ENCODE assay signal across 8 cellular contexts in genomic region chr15:28984421-28985375, GRCh38.
DNase-seq lines count a peak whose midpoint lies in the region; TF ChIP-seq lines count a peak whose summit lies in the region.

No MANE protein-coding gene starts in this region.

- DNase-seq in Caki2 (ENCODE audit: low read depth) (peak; percentile 58), NCI-H510A treated with DMSO at 0.1 percent for 48 hours (lab: John Stamatoyannopoulos, UW) (peak; percentile 73), chondrocyte (ENCODE audit: low spot score) (no peak), GOT3 (lab: John Stamatoyannopoulos, UW) (no peak), NCI-H1105 treated with DMSO at 0.1 percent for 48 hours (lab: John Stamatoyannopoulos, UW) (no peak), NCI-H1048 (lab: John Stamatoyannopoulos, UW) (no peak), NCI-H1930 (lab: John Stamatoyannopoulos, UW) (no peak)

- H3K4me3 Mint-ChIP-seq in chondrocyte (ENCODE audit: unreplicated experiment) (no peak overlapping the region), nephron (no peak overlapping the region)

- no peaks in the 10 kb centered on the region for H3K36me3 Mint-ChIP-seq in chondrocyte (ENCODE audit: low read depth)
- peaks cover 7% of the 10 kb centered on the region for H3K36me3 Mint-ChIP-seq in nephron (ENCODE audit: low read depth)

- TF ChIP-seq CTCF in chondrocyte (IDR thresholded peaks at IDR 0.05) (no peak), nephron (IDR thresholded peaks at IDR 0.05; ENCODE audit: unreplicated experiment in 3 of 3) (no peak)

- H3K27ac Mint-ChIP-seq in chondrocyte (ENCODE audit: unreplicated experiment) (peak overlapping the region; percentile 42), nephron (peak overlapping the region; percentile 3 to 76 (median 54))

- in situ Hi-C loops in Caki2 (cut with HindIII; ENCODE audit: low pct_unique_long_range_greater_than_20kb, low sequenced_read_pairs): no loop called here

- peaks cover 26% of the 10 kb centered on the region for H3K4me1 Mint-ChIP-seq in chondrocyte (ENCODE audit: low read depth)
- peaks cover 30% of the 10 kb centered on the region for H3K4me1 Mint-ChIP-seq in nephron

- H3K27me3 Mint-ChIP-seq in chondrocyte (ENCODE audit: low read depth): no peaks in the 10 kb centered on the region
- no peaks in the 10 kb centered on the region for H3K27me3 Mint-ChIP-seq in nephron (ENCODE audit: low read depth)

- H3K9me3 Mint-ChIP-seq in chondrocyte (ENCODE audit: low read depth): peaks cover 8% of the 10 kb centered on the region
- H3K9me3 Mint-ChIP-seq in nephron: peaks cover 6% of the 10 kb centered on the region

Comparison
In these comparisons a context has a peak if more than half of its experiments do, and no peak if none do; other contexts are left out.
1. DNase-seq: peak in Caki2 (single experiment) and NCI-H510A treated with DMSO at 0.1 percent for 48 hours (single experiment); none in chondrocyte (single experiment), GOT3 (single experiment), NCI-H1105 treated with DMSO at 0.1 percent for 48 hours (single experiment), NCI-H1048 (single experiment) and NCI-H1930 (0 of 2).